In the genomic region with DNA sequence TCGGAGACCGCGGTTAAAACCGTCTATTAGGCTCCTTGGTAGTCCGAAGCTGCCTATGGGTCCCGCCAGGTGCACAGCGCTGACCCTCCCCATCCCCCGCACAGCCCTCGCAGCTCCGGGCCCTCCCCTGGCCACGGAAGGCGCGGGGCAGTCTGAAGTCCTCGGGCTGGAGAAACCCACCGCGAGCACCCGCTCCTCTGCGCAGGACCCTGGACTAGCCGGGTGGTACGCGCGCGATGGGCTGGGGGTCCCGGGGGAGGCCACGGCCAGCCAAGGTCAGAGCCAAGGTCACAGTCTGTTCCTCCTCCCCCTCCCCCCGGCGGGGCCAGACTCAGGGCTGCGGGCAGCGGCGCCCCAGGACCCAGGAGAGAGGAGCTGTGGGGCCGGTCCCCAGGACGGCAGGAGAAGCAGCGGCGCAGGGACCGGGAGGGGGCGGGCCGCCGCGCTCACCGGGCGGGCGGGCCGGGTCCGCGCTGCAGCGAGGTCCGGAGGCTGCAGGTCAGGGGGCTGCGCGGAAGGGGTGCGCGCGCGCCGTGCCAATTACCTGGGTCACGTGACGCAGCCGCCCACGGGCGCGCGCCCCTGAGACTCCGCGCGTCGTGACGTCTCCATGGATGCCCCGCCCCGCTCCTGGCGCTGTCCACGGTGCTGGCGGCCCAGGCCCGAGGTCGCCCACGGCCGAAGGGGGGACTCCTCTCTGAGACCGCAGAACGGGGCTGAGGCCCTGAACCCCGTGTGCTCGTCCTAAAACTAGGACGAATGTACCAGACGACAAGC, we compare ENCODE assay signal across 1 cellular context.
TF ChIP-seq lines count a peak whose summit lies in the region.

Gene OGDHL (minus strand): TSS at position 535 of the 777 bp plus-strand sequence. CDS start 3,731 bp downstream, outside the sequence.

TF ChIP-seq in HepG2, 621 proteins besides CTCF, POLR2A, EP300 and RAD21 (continued from another document and continues in another):
- TF ChIP-seq, protein P1, sequence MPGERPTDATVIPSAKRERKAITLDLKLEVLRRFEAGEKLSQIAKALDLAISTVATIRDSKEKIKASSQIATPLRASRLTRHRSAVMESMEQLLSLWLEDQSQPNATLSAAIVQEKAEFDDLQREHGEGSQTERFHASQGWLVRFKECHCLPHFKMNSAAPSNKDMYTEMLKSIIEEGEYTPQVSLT (CRISPR knock-in tag; IDR thresholded peaks at IDR 0.05; ENCODE audit: borderline replicate concordance, low read depth) = no peak
- no peak for TF ChIP-seq JUN (CRISPR knock-in tag; IDR thresholded peaks at IDR 0.05)
- TF ChIP-seq, protein P2, sequence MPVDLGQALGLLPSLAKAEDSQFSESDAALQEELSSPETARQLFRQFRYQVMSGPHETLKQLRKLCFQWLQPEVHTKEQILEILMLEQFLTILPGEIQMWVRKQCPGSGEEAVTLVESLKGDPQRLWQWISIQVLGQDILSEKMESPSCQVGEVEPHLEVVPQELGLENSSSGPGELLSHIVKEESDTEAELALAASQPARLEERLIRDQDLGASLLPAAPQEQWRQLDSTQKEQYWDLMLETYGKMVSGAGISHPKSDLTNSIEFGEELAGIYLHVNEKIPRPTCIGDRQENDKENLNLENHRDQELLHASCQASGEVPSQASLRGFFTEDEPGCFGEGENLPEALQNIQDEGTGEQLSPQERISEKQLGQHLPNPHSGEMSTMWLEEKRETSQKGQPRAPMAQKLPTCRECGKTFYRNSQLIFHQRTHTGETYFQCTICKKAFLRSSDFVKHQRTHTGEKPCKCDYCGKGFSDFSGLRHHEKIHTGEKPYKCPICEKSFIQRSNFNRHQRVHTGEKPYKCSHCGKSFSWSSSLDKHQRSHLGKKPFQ (CRISPR knock-in tag; IDR thresholded peaks at IDR 0.05; ENCODE audit: insufficient replicate concordance) = peak; percentile 70
- peak; percentile 90; the same call in 1 of the 2 replicates for TF ChIP-seq TIGD3 (CRISPR knock-in tag; IDR thresholded peaks at IDR 0.05; ENCODE audit: borderline replicate concordance)
- no peak for TF ChIP-seq HNRNPH1 (optimal IDR thresholded peaks at IDR 0.05; ENCODE audit: low read depth, low read length)
- 0 out of 2 replicates have a peak, but pooled peaks have one; percentile 26 for TF ChIP-seq ZNF761 (CRISPR knock-in tag; conservative IDR thresholded peaks at IDR 0.05)
- peak; percentile 60; the same call in 1 of the 2 replicates for TF ChIP-seq MED1 (CRISPR knock-in tag; IDR thresholded peaks at IDR 0.05)
- peak; percentile 99 for TF ChIP-seq MIER2 (CRISPR knock-in tag; IDR thresholded peaks at IDR 0.05)
- TF ChIP-seq EZH2 (conservative IDR thresholded peaks at IDR 0.05; ENCODE audit: low read depth, low read length) = no peak
- 0 out of 2 replicates have a peak, but pooled peaks have one; percentile 41 for TF ChIP-seq NFE2L1 (CRISPR knock-in tag; IDR thresholded peaks at IDR 0.05; ENCODE audit: borderline replicate concordance)
- TF ChIP-seq, protein P3, sequence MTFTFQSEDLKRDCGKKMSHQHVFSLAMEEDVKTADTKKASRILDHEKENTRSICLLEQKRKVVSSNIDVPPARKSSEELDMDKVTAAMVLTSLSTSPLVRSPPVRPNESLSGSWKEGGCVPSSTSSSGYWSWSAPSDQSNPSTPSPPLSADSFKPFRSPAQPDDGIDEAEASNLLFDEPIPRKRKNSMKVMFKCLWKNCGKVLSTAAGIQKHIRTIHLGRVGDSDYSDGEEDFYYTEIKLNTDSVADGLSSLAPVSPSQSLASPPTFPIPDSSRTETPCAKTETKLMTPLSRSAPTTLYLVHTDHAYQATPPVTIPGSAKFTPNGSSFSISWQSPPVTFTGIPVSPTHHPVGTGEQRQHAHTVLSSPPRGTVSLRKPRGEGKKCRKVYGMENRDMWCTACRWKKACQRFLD (CRISPR knock-in tag; IDR thresholded peaks at IDR 0.05; ENCODE audit: borderline replicate concordance) = 0 out of 2 replicates have a peak, but pooled peaks have one; percentile 76
- no peak for TF ChIP-seq NFE2L2 (IDR thresholded peaks at IDR 0.05; ENCODE audit: low read length)
- TF ChIP-seq RNF2 (conservative IDR thresholded peaks at IDR 0.05; ENCODE audit: low read depth) = no peak
- 0 out of 2 replicates have a peak, but pooled peaks have one; percentile 32 for TF ChIP-seq NFIB (CRISPR knock-in tag; IDR thresholded peaks at IDR 0.05; ENCODE audit: borderline replicate concordance)
- peak; percentile 98 for TF ChIP-seq HBP1 (CRISPR knock-in tag; IDR thresholded peaks at IDR 0.05; ENCODE audit: low read depth)
- TF ChIP-seq ZNF510 (CRISPR knock-in tag; IDR thresholded peaks at IDR 0.05; ENCODE audit: low read depth) = 0 out of 2 replicates have a peak, but pooled peaks have one; percentile 58
- TF ChIP-seq HNF1B (CRISPR knock-in tag; IDR thresholded peaks at IDR 0.05) = peak; percentile 27; the same call in 1 of the 2 replicates
- peak; percentile 95 for TF ChIP-seq ZFP36L1 (CRISPR knock-in tag; IDR thresholded peaks at IDR 0.05)
- 0 out of 2 replicates have a peak, but pooled peaks have one; percentile 52 for TF ChIP-seq ZNF737 (CRISPR knock-in tag; IDR thresholded peaks at IDR 0.05; ENCODE audit: borderline replicate concordance)
- TF ChIP-seq, protein P4, sequence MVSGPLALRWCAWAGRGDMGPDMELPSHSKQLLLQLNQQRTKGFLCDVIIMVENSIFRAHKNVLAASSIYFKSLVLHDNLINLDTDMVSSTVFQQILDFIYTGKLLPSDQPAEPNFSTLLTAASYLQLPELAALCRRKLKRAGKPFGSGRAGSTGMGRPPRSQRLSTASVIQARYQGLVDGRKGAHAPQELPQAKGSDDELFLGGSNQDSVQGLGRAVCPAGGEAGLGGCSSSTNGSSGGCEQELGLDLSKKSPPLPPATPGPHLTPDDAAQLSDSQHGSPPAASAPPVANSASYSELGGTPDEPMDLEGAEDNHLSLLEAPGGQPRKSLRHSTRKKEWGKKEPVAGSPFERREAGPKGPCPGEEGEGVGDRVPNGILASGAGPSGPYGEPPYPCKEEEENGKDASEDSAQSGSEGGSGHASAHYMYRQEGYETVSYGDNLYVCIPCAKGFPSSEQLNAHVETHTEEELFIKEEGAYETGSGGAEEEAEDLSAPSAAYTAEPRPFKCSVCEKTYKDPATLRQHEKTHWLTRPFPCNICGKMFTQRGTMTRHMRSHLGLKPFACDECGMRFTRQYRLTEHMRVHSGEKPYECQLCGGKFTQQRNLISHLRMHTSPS (CRISPR knock-in tag; IDR thresholded peaks at IDR 0.05; ENCODE audit: low read depth) = 0 out of 2 replicates have a peak, but pooled peaks have one; percentile 25
- peak; percentile 96 for TF ChIP-seq ZFP37 (CRISPR knock-in tag; IDR thresholded peaks at IDR 0.05; ENCODE audit: borderline replicate concordance)
- TF ChIP-seq, protein P5, sequence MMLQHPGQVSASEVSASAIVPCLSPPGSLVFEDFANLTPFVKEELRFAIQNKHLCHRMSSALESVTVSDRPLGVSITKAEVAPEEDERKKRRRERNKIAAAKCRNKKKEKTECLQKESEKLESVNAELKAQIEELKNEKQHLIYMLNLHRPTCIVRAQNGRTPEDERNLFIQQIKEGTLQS (CRISPR knock-in tag; IDR thresholded peaks at IDR 0.05) = peak; percentile 81
- no peak for TF ChIP-seq POLR2AphosphoS2 (IDR thresholded peaks at IDR 0.05; ENCODE audit: low read depth, low read length)
- TF ChIP-seq ETV6 (CRISPR knock-in tag; conservative IDR thresholded peaks at IDR 0.05) = peak; percentile 97
- TF ChIP-seq KDM1A (CRISPR knock-in tag; IDR thresholded peaks at IDR 0.05) = 0 out of 2 replicates have a peak, but pooled peaks have one; percentile 32
- peak; percentile 74; the same call in 1 of the 2 replicates for TF ChIP-seq PRDM10 (CRISPR knock-in tag; IDR thresholded peaks at IDR 0.05; ENCODE audit: low read depth)
- no peak for TF ChIP-seq KAT2B (IDR thresholded peaks at IDR 0.05; ENCODE audit: borderline replicate concordance, low read depth, low read length)
- TF ChIP-seq IKZF4 (CRISPR knock-in tag; IDR thresholded peaks at IDR 0.05; ENCODE audit: borderline replicate concordance, low read depth, not compliant biosample characterization) = peak; percentile 98
- peak; percentile 75; the same call in 1 of the 2 replicates for TF ChIP-seq ZFAT (CRISPR knock-in tag; conservative IDR thresholded peaks at IDR 0.05)
- TF ChIP-seq ZNF232 (CRISPR knock-in tag; IDR thresholded peaks at IDR 0.05; ENCODE audit: borderline replicate concordance) = peak; percentile 99
- TF ChIP-seq KAT7 (CRISPR knock-in tag; IDR thresholded peaks at IDR 0.05; ENCODE audit: borderline replicate concordance) = no peak
- TF ChIP-seq ZNF549 (CRISPR knock-in tag; IDR thresholded peaks at IDR 0.05) = no peak
- peak; percentile 99 for TF ChIP-seq TSC22D2 (CRISPR knock-in tag; IDR thresholded peaks at IDR 0.05; ENCODE audit: borderline replicate concordance)
- TF ChIP-seq ZNF501 (CRISPR knock-in tag; IDR thresholded peaks at IDR 0.05) = peak; percentile 78
- no peak for TF ChIP-seq MTA3 (CRISPR knock-in tag; IDR thresholded peaks at IDR 0.05)
- TF ChIP-seq ZFX (CRISPR knock-in tag; IDR thresholded peaks at IDR 0.05; ENCODE audit: low read depth) = peak; percentile 35; the same call in 1 of the 2 replicates
- peak; percentile 97 for TF ChIP-seq ZNF580 (CRISPR knock-in tag; IDR thresholded peaks at IDR 0.05; ENCODE audit: borderline replicate concordance, low read depth)
- peak; percentile 91 for TF ChIP-seq ELF3 (CRISPR knock-in tag; IDR thresholded peaks at IDR 0.05)
- TF ChIP-seq ZMYM4 (CRISPR knock-in tag; IDR thresholded peaks at IDR 0.05) = peak; percentile 89
- 0 out of 2 replicates have a peak, but pooled peaks have one; percentile 31 for TF ChIP-seq DR1 (CRISPR knock-in tag; IDR thresholded peaks at IDR 0.05)
- TF ChIP-seq, protein P6, sequence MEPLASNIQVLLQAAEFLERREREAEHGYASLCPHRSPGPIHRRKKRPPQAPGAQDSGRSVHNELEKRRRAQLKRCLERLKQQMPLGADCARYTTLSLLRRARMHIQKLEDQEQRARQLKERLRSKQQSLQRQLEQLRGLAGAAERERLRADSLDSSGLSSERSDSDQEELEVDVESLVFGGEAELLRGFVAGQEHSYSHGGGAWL (CRISPR knock-in tag; IDR thresholded peaks at IDR 0.05) = peak; percentile 95
- 0 out of 2 replicates have a peak, but pooled peaks have one; percentile 45 for TF ChIP-seq ZNF652 (CRISPR knock-in tag; IDR thresholded peaks at IDR 0.05; ENCODE audit: borderline replicate concordance, low read depth)
- peak; percentile 99 for TF ChIP-seq ZNF235 (CRISPR knock-in tag; IDR thresholded peaks at IDR 0.05; ENCODE audit: borderline replicate concordance)
- peak; percentile 97 for TF ChIP-seq ZNF30 (CRISPR knock-in tag; IDR thresholded peaks at IDR 0.05)
